Comparison of ENCODE assay signal across 8 cellular contexts in the genomic region with DNA sequence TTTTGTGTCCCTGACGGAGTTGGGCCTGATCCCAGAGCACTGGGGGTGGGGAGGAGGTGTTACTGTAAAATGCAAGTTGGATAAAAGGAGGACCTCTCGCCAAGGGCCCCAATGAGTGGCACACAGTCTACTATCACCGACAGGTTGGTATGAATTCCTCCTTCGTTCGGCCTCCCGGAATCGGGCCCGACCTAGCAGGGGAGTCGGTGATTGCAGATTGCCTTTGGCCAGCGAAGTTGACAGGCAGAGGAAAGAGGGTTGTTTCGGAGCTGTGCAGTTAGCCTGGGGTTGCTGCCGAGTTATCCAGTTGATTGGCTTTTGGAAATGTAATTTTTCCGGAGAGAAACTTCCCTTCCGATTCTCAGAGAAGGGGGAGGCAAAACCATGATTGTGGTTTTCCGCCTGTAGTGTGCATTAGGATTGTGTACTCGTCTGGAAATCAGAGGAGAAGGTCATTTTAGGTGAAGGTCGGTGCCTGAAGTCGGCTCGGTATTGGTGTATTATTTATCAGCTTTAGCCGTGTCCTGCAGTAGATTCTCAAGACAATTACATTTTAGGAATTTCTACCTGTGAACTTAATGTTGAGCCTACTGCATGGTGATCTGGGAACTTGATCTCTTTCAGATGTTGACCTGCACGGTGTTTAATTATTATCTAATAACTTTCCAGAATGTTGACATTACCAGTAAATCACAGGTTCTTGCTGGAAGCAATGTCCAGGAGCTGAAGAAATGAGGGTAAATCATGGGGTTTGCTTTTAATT. TPM values are rescaled to one million over a fixed set of nuclear protein-coding genes. Genes with fewer than 3 reads are reported as not detected.
DNase-seq lines count a peak whose midpoint lies in the region; ATAC-seq and TF ChIP-seq lines count a peak whose summit lies in the region.

No MANE protein-coding gene starts in this region.

- peak overlapping the region; percentile 88 for H3K4me3 Mint-ChIP-seq in activated CD4-positive, alpha-beta memory T cell treated with anti-CD3 and anti-CD28 coated beads for 36 hours
- H3K4me3 Mint-ChIP-seq in natural killer cell treated with Interleukin-12 subunit alpha and Interleukin-12 subunit beta and Interleukin-15 and Interleukin-18, amount 100 ng/mL, for 72 hours, result peak overlapping the region; percentile 98

- no peaks in the 10 kb centered on the region for H3K9me3 Mint-ChIP-seq in activated CD4-positive, alpha-beta memory T cell treated with anti-CD3 and anti-CD28 coated beads for 36 hours
- H3K9me3 Mint-ChIP-seq in natural killer cell treated with Interleukin-12 subunit alpha and Interleukin-12 subunit beta and Interleukin-15 and Interleukin-18, amount 100 ng/mL, for 72 hours, result no peaks in the 10 kb centered on the region

- no peak overlapping the region for H3K27ac Mint-ChIP-seq in activated CD4-positive, alpha-beta memory T cell treated with anti-CD3 and anti-CD28 coated beads for 36 hours
- H3K27ac Mint-ChIP-seq in natural killer cell treated with Interleukin-12 subunit alpha and Interleukin-12 subunit beta and Interleukin-15 and Interleukin-18, amount 100 ng/mL, for 72 hours, result peak overlapping the region; percentile 66 to 92

- H3K4me1 ChIP-seq in esophagus squamous epithelium, result peaks cover 12 to 84% (median 42%) of the 10 kb centered on the region in 3 donors

- H3K27me3 ChIP-seq in esophagus squamous epithelium, result no peaks in the 10 kb centered on the region

- DNase-seq in COLO668 (lab: John Stamatoyannopoulos, UW; ENCODE audit: unreplicated experiment), result peak; percentile 33
- peak; percentile 22 for DNase-seq in HK-2 (ENCODE audit: unreplicated experiment)
- DNase-seq in activated CD4-positive, alpha-beta memory T cell treated with anti-CD3 and anti-CD28 coated beads for 36 hours, result peak; percentile 36
- DNase-seq in esophagus squamous epithelium (lab: John Stamatoyannopoulos, UW), result no peak
- no peak for DNase-seq in natural killer cell treated with Interleukin-12 subunit alpha and Interleukin-12 subunit beta and Interleukin-15 and Interleukin-18, amount 100 ng/mL, for 72 hours (ENCODE audit: low spot score)
- DNase-seq in T-helper 9 cell, result no peak
- no peak for DNase-seq in NK-92 treated with Interleukin-12 subunit alpha and Interleukin-12 subunit beta, amount 100 ng/mL, for 24 hours (lab: John Stamatoyannopoulos, UW)

- peaks cover 9% of the 10 kb centered on the region for H3K36me3 Mint-ChIP-seq in activated CD4-positive, alpha-beta memory T cell treated with anti-CD3 and anti-CD28 coated beads for 36 hours
- peaks cover 10% of the 10 kb centered on the region for H3K36me3 Mint-ChIP-seq in natural killer cell treated with Interleukin-12 subunit alpha and Interleukin-12 subunit beta and Interleukin-15 and Interleukin-18, amount 100 ng/mL, for 72 hours

- no peaks in the 10 kb centered on the region for H3K36me3 ChIP-seq in esophagus squamous epithelium

- intact Hi-C loops in activated CD4-positive, alpha-beta memory T cell treated with anti-CD3 and anti-CD28 coated beads for 36 hours (cut with micrococcal nuclease), result loop anchor here (2.0 to 10.0 kb wide), 5 partner anchors 89 to 857 kb away; no protein-coding TSS in a partner anchor
- intact Hi-C loops in esophagus squamous epithelium (cut with DNase I), result no loop called here

- no peak for ATAC-seq in natural killer cell treated with Interleukin-12 subunit alpha and Interleukin-12 subunit beta and Interleukin-15 and Interleukin-18, amount 100 ng/mL, for 72 hours
- no peak for ATAC-seq in GM19351 (IDR thresholded peaks at IDR 0.05; ENCODE audit: unreplicated experiment)

- H3K4me1 Mint-ChIP-seq in activated CD4-positive, alpha-beta memory T cell treated with anti-CD3 and anti-CD28 coated beads for 36 hours (ENCODE audit: low read depth), result peaks cover 34% of the 10 kb centered on the region
- H3K4me1 Mint-ChIP-seq in natural killer cell treated with Interleukin-12 subunit alpha and Interleukin-12 subunit beta and Interleukin-15 and Interleukin-18, amount 100 ng/mL, for 72 hours (ENCODE audit: low read depth in 2 of 2), result peaks cover 39 to 40% of the 10 kb centered on the region in 2 donors

- POLR2A ChIA-PET in activated CD4-positive, alpha-beta memory T cell treated with anti-CD3 and anti-CD28 coated beads for 36 hours (lab: Charles Lee), result no interaction called here

- peak overlapping the region; percentile 68 to 99 (median 96) for H3K4me3 ChIP-seq in esophagus squamous epithelium

- no peak for TF ChIP-seq CTCF in esophagus squamous epithelium (IDR thresholded peaks at IDR 0.05)

- peaks cover 45% of the 10 kb centered on the region for H3K27me3 Mint-ChIP-seq in activated CD4-positive, alpha-beta memory T cell treated with anti-CD3 and anti-CD28 coated beads for 36 hours
- peaks cover 30 to 43% of the 10 kb centered on the region in 2 donors for H3K27me3 Mint-ChIP-seq in natural killer cell treated with Interleukin-12 subunit alpha and Interleukin-12 subunit beta and Interleukin-15 and Interleukin-18, amount 100 ng/mL, for 72 hours

- CTCF ChIA-PET in activated CD4-positive, alpha-beta memory T cell treated with anti-CD3 and anti-CD28 coated beads for 36 hours (lab: Charles Lee), result no interaction called here

- H3K9me3 ChIP-seq in esophagus squamous epithelium, result no peaks in the 10 kb centered on the region

- WGBS in esophagus squamous epithelium, 2 donors, result 0 to 1% methylated on average over 12 to 14 of the region's 21 CpGs

- peak overlapping the region; percentile 97 to 99 (median 98) for H3K27ac ChIP-seq in esophagus squamous epithelium

- TF ChIP-seq POLR2A in esophagus squamous epithelium (IDR thresholded peaks at IDR 0.05), result no peak

RNA-seq across cellular contexts. Expression of a gene that starts 1.1 kb away (rescaled TPM):
- 10 to 100 TPM; 16.4 to 16.9 TPM for total RNA-seq in activated CD4-positive, alpha-beta memory T cell treated with anti-CD3 and anti-CD28 coated beads for 36 hours
- total RNA-seq in esophagus squamous epithelium, result 100 to 1,000 TPM in 1 of 4 donors, 10 to 100 TPM in 3; 57.4 to 106 (median 70.7) TPM
- total RNA-seq in natural killer cell treated with Interleukin-12 subunit alpha and Interleukin-12 subunit beta and Interleukin-15 and Interleukin-18, amount 100 ng/mL, for 72 hours, result 10 to 100 TPM; 27.1 to 38.2 TPM

RNA-seq across cellular contexts. Expression of a gene that starts 12.2 kb away (rescaled TPM):
- 1 to 10 TPM; 1.0 to 1.6 TPM for total RNA-seq in activated CD4-positive, alpha-beta memory T cell treated with anti-CD3 and anti-CD28 coated beads for 36 hours
- 1 to 10 TPM in 1 of 4 donors, under 1 TPM in 3; 0.23 to 3.2 (median 0.43) TPM for total RNA-seq in esophagus squamous epithelium
- under 1 TPM; 0.26 to 0.33 TPM for total RNA-seq in natural killer cell treated with Interleukin-12 subunit alpha and Interleukin-12 subunit beta and Interleukin-15 and Interleukin-18, amount 100 ng/mL, for 72 hours

Comparison
In these comparisons a context has a peak if more than half of its experiments do, and no peak if none do; other contexts are left out.
1. DNase-seq: peak in COLO668 (single experiment), HK-2 (single experiment) and activated CD4-positive, alpha-beta memory T cell treated with anti-CD3 and anti-CD28 coated beads for 36 hours (single experiment); none in esophagus squamous epithelium (single experiment), natural killer cell treated with Interleukin-12 subunit alpha and Interleukin-12 subunit beta and Interleukin-15 and Interleukin-18, amount 100 ng/mL, for 72 hours (single experiment), T-helper 9 cell (single experiment) and NK-92 treated with Interleukin-12 subunit alpha and Interleukin-12 subunit beta, amount 100 ng/mL, for 24 hours (single experiment).